10 cellular contexts compared by ENCODE assay signal in the genomic region with DNA sequence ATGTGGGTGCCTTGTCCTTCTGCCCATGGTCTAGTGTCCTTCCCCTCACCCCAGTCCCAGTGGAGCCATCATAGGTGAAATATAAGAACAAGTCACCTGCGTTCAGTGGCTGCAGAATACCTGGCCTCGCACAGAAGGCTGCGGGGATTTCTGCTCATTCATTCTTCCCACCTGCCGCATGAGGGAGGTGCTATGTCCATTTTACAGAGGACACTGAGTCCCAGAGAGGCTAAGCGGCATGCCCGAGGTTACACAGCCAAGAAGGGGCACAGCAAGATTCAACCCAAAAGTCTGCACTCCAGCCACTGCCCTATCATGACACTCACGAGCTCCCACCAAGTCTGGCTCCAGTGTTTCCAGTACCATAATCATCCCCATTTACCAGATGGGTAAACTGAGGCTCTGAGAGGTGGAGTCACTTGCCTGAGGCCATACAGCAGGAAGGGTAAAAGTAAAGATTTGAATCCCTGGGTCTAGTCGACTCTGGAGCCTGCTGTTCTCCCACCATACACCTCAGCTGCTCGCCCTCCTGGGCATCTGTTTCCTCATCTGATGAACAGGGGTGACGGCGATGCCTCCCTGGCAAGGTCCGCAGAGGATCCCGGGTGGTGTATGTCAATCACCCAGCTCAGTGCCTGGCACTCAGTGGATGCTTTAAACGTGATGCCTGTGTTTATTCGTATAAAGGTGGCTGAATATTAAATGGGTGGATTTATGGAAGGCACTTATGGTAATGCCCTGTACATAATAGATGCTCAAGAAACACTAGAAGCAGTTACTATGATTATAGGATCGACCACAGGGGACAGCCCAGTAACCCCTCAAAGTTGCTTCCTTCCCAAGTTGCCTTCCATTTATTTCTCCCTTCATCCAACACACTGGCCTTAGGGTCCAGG.
A peak's percentile ranks its signal among the peaks of the same experiment; 100 is the strongest.
DNase-seq lines count a peak whose midpoint lies in the region; ATAC-seq and TF ChIP-seq lines count a peak whose summit lies in the region.
"Had no signal": no experiment of that assay in that cellular context is flagged by ENCODE, and none has a peak within 500 bp of the region (broad histone marks: within the 10 kb centered on the region; RNA-seq: fewer than 3 reads in every experiment).

No MANE protein-coding gene starts in this region.

- no peaks in the 10 kb centered on the region for H3F3A ChIP-seq in GM23338 (replicated peaks; ENCODE audit: low read depth)

- TF ChIP-seq CTCF in esophagus squamous epithelium (IDR thresholded peaks at IDR 0.05) = no peak
- TF ChIP-seq CTCF in osteocyte (IDR thresholded peaks at IDR 0.05) = no peak
- TF ChIP-seq CTCF in upper lobe of left lung (IDR thresholded peaks at IDR 0.05) = no peak
- no peak for TF ChIP-seq CTCF in GM23338 (conservative IDR thresholded peaks at IDR 0.05; ENCODE audit: low read depth in 2 of 2)

- no peaks in the 10 kb centered on the region for H3K36me3 ChIP-seq in adipocyte (ENCODE audit: control insufficient read depth, insufficient read depth, low read length, severe bottlenecking)
- H3K36me3 ChIP-seq in esophagus squamous epithelium = no peaks in the 10 kb centered on the region
- H3K36me3 ChIP-seq in upper lobe of left lung = no peaks in the 10 kb centered on the region
- no peaks in the 10 kb centered on the region for H3K36me3 ChIP-seq in GM23338 (ENCODE audit: insufficient read depth)

- no peak overlapping the region for H2AFZ ChIP-seq in GM23338

- H3K4me2 ChIP-seq in GM23338 = no peak overlapping the region
- H3K4me2 ChIP-seq: SK-N-SH had no signal

- peak overlapping the region; percentile 85 for H3K9ac ChIP-seq in adipocyte (ENCODE audit: low read length)
- H3K9ac ChIP-seq: SK-N-SH had no signal

- no peaks in the 10 kb centered on the region for H3K9me3 Mint-ChIP-seq in osteocyte (ENCODE audit: unreplicated experiment)
- no peaks in the 10 kb centered on the region; the same call in 2 of the 3 replicates for H3K9me3 Mint-ChIP-seq in GM23338
- H3K9me3 Mint-ChIP-seq: activated T-cell treated with anti-CD3 and anti-CD28 coated beads, Interleukin-2, amount 50 U/mL, for 24 hours; stimulated activated naive B cell treated with anti-CD40 and anti-IgM and Interleukin-4, amounts not matched to agents 10 μg/mL and 1 μg/mL and 100 μg/mL, for 72 hours had no signal

- no peak for DNase-seq in adipocyte (ENCODE audit: low read depth)
- no peak for DNase-seq in esophagus squamous epithelium (lab: John Stamatoyannopoulos, UW)
- no peak for DNase-seq in osteocyte (ENCODE audit: extremely low spot score, unreplicated experiment)
- DNase-seq in upper lobe of left lung = no peak
- DNase-seq in GM23338 (ENCODE audit: low spot score) = no peak
- DNase-seq: activated T-cell treated with anti-CD3 and anti-CD28 coated beads, Interleukin-2, amount 50 U/mL, for 24 hours; SK-N-SH; stimulated activated naive B cell treated with anti-CD40 and anti-IgM and Interleukin-4, amounts not matched to agents 10 μg/mL and 1 μg/mL and 100 μg/mL, for 72 hours had no signal

- ATAC-seq in upper lobe of left lung (ENCODE audit: low FRiP score in 2 of 2) = no peak
- no peak for ATAC-seq in GM21390 (IDR thresholded peaks at IDR 0.05; ENCODE audit: unreplicated experiment)
- no peak for ATAC-seq in GM23338
- ATAC-seq in HG03565 (IDR thresholded peaks at IDR 0.05; ENCODE audit: unreplicated experiment) = no peak

- H3K9me2 ChIP-seq in GM23338 (ENCODE audit: insufficient read depth) = no peaks in the 10 kb centered on the region
- H3K9me2 ChIP-seq: SK-N-SH had no signal

- no peaks in the 10 kb centered on the region for H3K79me2 ChIP-seq in GM23338 (replicated peaks; ENCODE audit: insufficient read depth)

- no peaks in the 10 kb centered on the region for H3K36me3 Mint-ChIP-seq in osteocyte (ENCODE audit: unreplicated experiment)
- H3K36me3 Mint-ChIP-seq in GM23338 (ENCODE audit: low read depth) = no peaks in the 10 kb centered on the region
- H3K36me3 Mint-ChIP-seq: stimulated activated naive B cell treated with anti-CD40 and anti-IgM and Interleukin-4, amounts not matched to agents 10 μg/mL and 1 μg/mL and 100 μg/mL, for 72 hours had no signal

- H3K27me3 Mint-ChIP-seq in osteocyte (ENCODE audit: unreplicated experiment) (no peaks in the 10 kb centered on the region), GM23338 (ENCODE audit: insufficient read depth, low read depth, poor library complexity) (peaks cover 9% of the 10 kb centered on the region)

- H3K4me3 ChIP-seq in adipocyte (ENCODE audit: low read length) (peak overlapping the region; percentile 6), esophagus squamous epithelium (no peak overlapping the region), upper lobe of left lung (no peak overlapping the region), GM23338 (no peak overlapping the region)

- H3K4me1 ChIP-seq in adipocyte (ENCODE audit: control insufficient read depth, insufficient read depth, low read length) (peaks cover 46% of the 10 kb centered on the region), esophagus squamous epithelium (peaks cover 17 to 55% (median 25%) of the 10 kb centered on the region in 3 donors), upper lobe of left lung (peaks cover 21 to 26% (median 24%) of the 10 kb centered on the region in 4 donors), GM23338 (ENCODE audit: insufficient read depth) (no peaks in the 10 kb centered on the region)

- H3K27me3 ChIP-seq in adipocyte (replicated peaks; ENCODE audit: control insufficient read depth, insufficient read depth, low read length) (no peaks in the 10 kb centered on the region), esophagus squamous epithelium (no peaks in the 10 kb centered on the region), upper lobe of left lung (no peaks in the 10 kb centered on the region), GM23338 (ENCODE audit: insufficient read depth) (no peaks in the 10 kb centered on the region)

- H3K4me1 Mint-ChIP-seq in osteocyte (ENCODE audit: unreplicated experiment) (peaks cover 42% of the 10 kb centered on the region), GM23338 (peaks cover 7% of the 10 kb centered on the region; the same call in 2 of the 3 replicates)

- TF ChIP-seq POLR2A in esophagus squamous epithelium (IDR thresholded peaks at IDR 0.05) (no peak), upper lobe of left lung (IDR thresholded peaks at IDR 0.05) (no peak)

- WGBS in esophagus squamous epithelium, 2 donors = 66 to 74% methylated on average over 9 of the region's 16 CpGs
- 81 to 94% methylated on average over 9 to 16 of the region's 16 CpGs for WGBS in upper lobe of left lung, 2 donors

- no peaks in the 10 kb centered on the region for H3K9me3 ChIP-seq in adipocyte (ENCODE audit: control insufficient read depth, low read length)
- H3K9me3 ChIP-seq in esophagus squamous epithelium = no peaks in the 10 kb centered on the region
- H3K9me3 ChIP-seq in upper lobe of left lung = no peaks in the 10 kb centered on the region
- H3K9me3 ChIP-seq: SK-N-SH had no signal

- intact Hi-C loops in esophagus squamous epithelium (cut with DNase I) = no loop called here

- H3K27ac ChIP-seq in esophagus squamous epithelium (peak overlapping the region; percentile 71 to 92 (median 86)), upper lobe of left lung (peak overlapping the region; percentile 65 to 87 (median 74)), GM23338 (ENCODE audit: low read depth) (no peak overlapping the region)

- H3K4me3 Mint-ChIP-seq in osteocyte (ENCODE audit: unreplicated experiment) (no peak overlapping the region), GM23338 (no peak overlapping the region)
- H3K4me3 Mint-ChIP-seq: activated T-cell treated with anti-CD3 and anti-CD28 coated beads, Interleukin-2, amount 50 U/mL, for 24 hours; stimulated activated naive B cell treated with anti-CD40 and anti-IgM and Interleukin-4, amounts not matched to agents 10 μg/mL and 1 μg/mL and 100 μg/mL, for 72 hours had no signal

- no peak for TF ChIP-seq EP300 in upper lobe of left lung (IDR thresholded peaks at IDR 0.05)

- H4K20me1 ChIP-seq in GM23338 (replicated peaks; ENCODE audit: insufficient read depth) = no peaks in the 10 kb centered on the region

- peak overlapping the region; percentile 83 for H3K27ac Mint-ChIP-seq in osteocyte (ENCODE audit: unreplicated experiment)
- H3K27ac Mint-ChIP-seq in GM23338 = no peak overlapping the region; the same call in 1 of the 2 replicates

TF ChIP-seq in GM23338, 12 proteins besides CTCF, POLR2A, EP300 and RAD21:
- TF ChIP-seq, protein P1, sequence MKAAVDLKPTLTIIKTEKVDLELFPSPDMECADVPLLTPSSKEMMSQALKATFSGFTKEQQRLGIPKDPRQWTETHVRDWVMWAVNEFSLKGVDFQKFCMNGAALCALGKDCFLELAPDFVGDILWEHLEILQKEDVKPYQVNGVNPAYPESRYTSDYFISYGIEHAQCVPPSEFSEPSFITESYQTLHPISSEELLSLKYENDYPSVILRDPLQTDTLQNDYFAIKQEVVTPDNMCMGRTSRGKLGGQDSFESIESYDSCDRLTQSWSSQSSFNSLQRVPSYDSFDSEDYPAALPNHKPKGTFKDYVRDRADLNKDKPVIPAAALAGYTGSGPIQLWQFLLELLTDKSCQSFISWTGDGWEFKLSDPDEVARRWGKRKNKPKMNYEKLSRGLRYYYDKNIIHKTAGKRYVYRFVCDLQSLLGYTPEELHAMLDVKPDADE (IDR thresholded peaks at IDR 0.05) = no peak
- no peak for TF ChIP-seq EZH2 (IDR thresholded peaks at IDR 0.05; ENCODE audit: low read depth, unreplicated experiment)
